ENCODE assay signal across 8 cellular contexts in genomic region chr15:75578948-75579908, GRCh38. TPM values are rescaled to one million over a fixed set of nuclear protein-coding genes. Genes with fewer than 3 reads are reported as not detected.
A peak's percentile ranks its signal among the peaks of the same experiment; 100 is the strongest.
DNase-seq lines count a peak whose midpoint lies in the region; ATAC-seq and TF ChIP-seq lines count a peak whose summit lies in the region.

TSS of gene PTPN9 (minus strand) at chr15:75579315. CDS start at chr15:75578776, 539 bp downstream.

- peak; percentile 68 for ATAC-seq in GM18909 (IDR thresholded peaks at IDR 0.05; ENCODE audit: poor library complexity, unreplicated experiment)

- H3K27ac ChIP-seq in A673 (ENCODE audit: low read depth, low read length, poor library complexity, severe bottlenecking) = peak within 1 kb of the TSS; percentile 97

- peak within 1 kb of the TSS; percentile 85 for H3K4me3 ChIP-seq in A673 (ENCODE audit: low read depth, low read length, poor library complexity, severe bottlenecking)
- H3K4me3 ChIP-seq in NT2/D1 (ENCODE audit: insufficient read length, low read depth) = peak within 1 kb of the TSS; percentile 91

- no peaks in the 10 kb centered on the region for H3K9me3 ChIP-seq in A673 (ENCODE audit: low read depth, low read length, poor library complexity, severe bottlenecking)
- H3K9me3 ChIP-seq in NT2/D1 (ENCODE audit: insufficient read depth, low read length) = no peaks in the 10 kb centered on the region

- TF ChIP-seq CTCF in A673 (conservative IDR thresholded peaks at IDR 0.05; ENCODE audit: low read depth, low read length) = peak; percentile 55

- in situ Hi-C loops in endometrial microvascular endothelial cells (cut with HindIII; ENCODE audit: inconsistent ontology term, low pct_unique_long_range_greater_than_20kb, low sequenced_read_pairs) = no loop called here

- H3K27me3 ChIP-seq in A673 (replicated peaks; ENCODE audit: insufficient read depth, low read depth, low read length, poor library complexity) (no peaks in the 10 kb centered on the region), NT2/D1 (ENCODE audit: insufficient read depth, insufficient read length) (no peaks in the 10 kb centered on the region)

- H3K4me1 ChIP-seq in A673 (ENCODE audit: insufficient read depth, low read length, poor library complexity, severe bottlenecking) (peaks cover 12% of the 10 kb centered on the region), NT2/D1 (ENCODE audit: insufficient read depth, insufficient read length) (peaks cover 7% of the 10 kb centered on the region)

- no TSS peak for BruUV-seq in A673 (replicated peaks; lab: Mats Ljungman, UMichigan)

- CTCF ChIA-PET in A673 (lab: Charles Lee) = interaction anchor here (0.5 to 0.7 kb wide), 3 partner anchors 12 to 73 kb away, joined by 3 to 9 read pairs (median 9); no protein-coding TSS in a partner anchor

- POLR2A ChIA-PET in A673 (lab: Charles Lee; ENCODE audit: low non-redundant PET) = interaction anchor here (0.6 kb wide), 1 partner anchor 819 kb away, joined by 3 read pairs; no protein-coding TSS in a partner anchor

- peak; percentile 94 for DNase-seq in A673 (ENCODE audit: low spot score)
- peak; percentile 67 for DNase-seq in HK-2 (ENCODE audit: unreplicated experiment)
- DNase-seq in NT2/D1 (ENCODE audit: low read depth, low spot score) = peak; percentile 89
- DNase-seq in activated CD8-positive, alpha-beta memory T cell treated with anti-CD3 and anti-CD28 coated beads, Interleukin-2, amount 50 U/mL, for 1 hour (ENCODE audit: extremely low read depth) = peak; percentile 20
- DNase-seq in mesenteric fat pad (ENCODE audit: low spot score) = peak; percentile 93
- peak; percentile 51 for DNase-seq in stimulated activated CD8-positive, alpha-beta memory T cell treated with anti-CD3 and anti-CD28 coated beads, Interleukin-12 subunit alpha, Interleukin-12 subunit beta, amount 100 ng/mL, for 4 hours (ENCODE audit: low read depth)

- intact Hi-C loops in A673 (cut with micrococcal nuclease; ENCODE audit: unreplicated experiment) = no loop called here

- no peaks in the 10 kb centered on the region for H3K36me3 ChIP-seq in A673 (ENCODE audit: insufficient read depth, low read length, poor library complexity, severe bottlenecking)
- H3K36me3 ChIP-seq in NT2/D1 (ENCODE audit: insufficient read depth, insufficient read length, low read length) = peaks cover 3% of the 10 kb centered on the region

- H3K9ac ChIP-seq in NT2/D1 (ENCODE audit: insufficient read length, low read depth) = peak within 1 kb of the TSS; percentile 93

RNA-seq across cellular contexts. Expression of gene PTPN9, which starts in this region (rescaled TPM):
- total RNA-seq in A673 (2021) (60.9 and 64.9 TPM in 2 replicates), endometrial microvascular endothelial cells (ENCODE audit: inconsistent ontology term) (19.1 TPM), mesenteric fat pad (20.5 TPM)

Comparison
In these comparisons a context has a peak if more than half of its experiments do, and no peak if none do; other contexts are left out.
1. Peak in every context shown above with its lines: DNase-seq, ATAC-seq, H3K4me3 ChIP-seq and H3K27ac ChIP-seq.
2. DNase-seq: peak in every context shown above with its lines; median percentile 94 in A673; 93 in mesenteric fat pad; 89 in NT2/D1; 67 in HK-2; 51 in stimulated activated CD8-positive, alpha-beta memory T cell treated with anti-CD3 and anti-CD28 coated beads, Interleukin-12 subunit alpha, Interleukin-12 subunit beta, amount 100 ng/mL, for 4 hours; 20 in activated CD8-positive, alpha-beta memory T cell treated with anti-CD3 and anti-CD28 coated beads, Interleukin-2, amount 50 U/mL, for 1 hour.